Comparison of ENCODE assay signal across 10 cellular contexts in genomic region chr6:12566618-12567123, GRCh38.
"Had no signal": no experiment of that assay in that cellular context is flagged by ENCODE, and none has a peak within 500 bp of the region (broad histone marks: within the 10 kb centered on the region; RNA-seq: fewer than 3 reads in every experiment).

No MANE protein-coding gene starts in this region.

- H3K27ac Mint-ChIP-seq: GM23338, H9, HFFc6 had no signal

- FAIRE-seq: H1 had no signal

- H3K4me2 ChIP-seq: GM23338 had no signal

- H3K9ac ChIP-seq: GM23248 had no signal

- H2AFZ ChIP-seq: GM23248, GM23338 had no signal

- H3K4me3 Mint-ChIP-seq: GM23338, H9, HFFc6 had no signal

- H3K4me3 ChIP-seq: GM23248, GM23338, HAP-1 had no signal

- DNase-seq: GM23248, GOT3, H7, H9, HCEC 1CT, HFFc6 had no signal

- H3K4me1 ChIP-seq: HAP-1 had no signal

- ATAC-seq: GM23338, HCT116 had no signal

- H3K36me3 ChIP-seq: HAP-1 had no signal

- H3K9me3 ChIP-seq: HAP-1 had no signal

- H3K27ac ChIP-seq: GM23248 had no signal

- H3K4me1 Mint-ChIP-seq: GM23338, H9 had no signal

- H3K9me3 Mint-ChIP-seq: HFFc6 had no signal
